In the genomic region with DNA sequence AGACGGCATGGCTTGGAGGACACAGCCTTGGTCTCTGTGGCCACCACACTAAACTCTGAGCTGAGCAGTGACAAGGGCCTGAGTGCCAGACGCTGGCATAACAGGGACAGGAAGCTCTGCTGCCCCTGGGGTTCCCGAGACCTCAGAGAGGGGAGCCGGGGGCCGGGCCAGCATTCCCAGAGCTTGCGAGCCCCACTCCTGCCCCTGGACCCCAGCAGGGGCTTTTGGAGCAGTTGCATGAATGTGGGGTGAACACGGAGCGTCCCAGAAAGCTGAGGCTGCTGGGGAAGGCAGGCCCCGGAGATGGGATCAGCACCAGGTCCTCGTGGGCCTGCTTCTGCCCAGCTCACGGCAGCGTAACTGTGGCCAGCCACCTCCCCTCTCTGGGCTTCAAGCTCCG, we compare ENCODE assay signal across 1 cellular context.
A peak's percentile ranks its signal among the peaks of the same experiment; 100 is the strongest.
TF ChIP-seq lines count a peak whose summit lies in the region.

No MANE protein-coding gene starts in this region.

TF ChIP-seq in HepG2, 621 proteins besides CTCF, POLR2A, EP300 and RAD21:
- TF ChIP-seq ZNF234 (CRISPR knock-in tag; conservative IDR thresholded peaks at IDR 0.05) = no peak
- TF ChIP-seq ZNF414 (CRISPR knock-in tag; IDR thresholded peaks at IDR 0.05) = no peak
- no peak for TF ChIP-seq ZFP41 (CRISPR knock-in tag; IDR thresholded peaks at IDR 0.05; ENCODE audit: borderline replicate concordance)
- TF ChIP-seq ZNF777 (CRISPR knock-in tag; IDR thresholded peaks at IDR 0.05) = peak; percentile 67
- no peak for TF ChIP-seq TOE1 (CRISPR knock-in tag; IDR thresholded peaks at IDR 0.05)
